In the genomic region with DNA sequence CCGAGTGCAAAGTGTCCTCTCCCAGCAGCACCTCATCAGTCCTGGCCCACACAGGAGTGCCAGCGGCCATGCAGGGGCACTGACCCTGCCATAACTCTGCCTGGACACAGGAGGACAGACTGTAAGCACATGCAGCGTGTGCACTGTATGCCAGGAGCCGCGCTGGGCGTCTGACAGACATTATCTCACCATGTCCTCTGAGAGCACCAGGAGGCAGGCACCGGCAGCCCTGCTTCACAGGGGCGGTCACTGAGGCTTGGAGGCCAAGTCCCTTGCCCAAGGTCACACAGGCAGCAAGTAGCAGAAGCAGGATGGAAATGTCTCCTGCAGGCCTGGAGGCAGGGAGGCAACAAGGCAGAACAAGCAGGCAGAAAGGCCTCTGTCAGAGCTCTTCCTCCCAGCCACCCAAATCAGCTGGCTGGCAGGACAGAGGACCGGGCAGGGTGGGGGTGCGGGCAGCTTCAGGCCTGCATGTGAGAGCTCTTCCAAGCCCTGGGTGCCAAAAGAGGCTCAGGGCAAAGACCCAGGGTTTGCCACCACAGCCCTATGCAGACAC, we compare ENCODE assay signal across 9 cellular contexts. TPM values are rescaled to one million over a fixed set of nuclear protein-coding genes. Genes with fewer than 3 reads are reported as not detected.
DNase-seq lines count a peak whose midpoint lies in the region; ATAC-seq and TF ChIP-seq lines count a peak whose summit lies in the region.
"Had no signal": no experiment of that assay in that cellular context is flagged by ENCODE, and none has a peak within 500 bp of the region (broad histone marks: within the 10 kb centered on the region; RNA-seq: fewer than 3 reads in every experiment).

No MANE protein-coding gene starts in this region.

- H3K4me1 ChIP-seq in colonic mucosa (peaks cover 70% of the 10 kb centered on the region), tibial artery (peaks cover 18 to 100% (median 95%) of the 10 kb centered on the region in 4 donors)

- peak overlapping the region; percentile 68 for H3K4me3 Mint-ChIP-seq in activated CD8-positive, alpha-beta memory T cell treated with anti-CD3 and anti-CD28 coated beads, Interleukin-2, amount 10 ng/mL, durations not matched to agents 7 days and 5 days

- H3K9ac ChIP-seq in colonic mucosa (ENCODE audit: low read depth in 2 of 2, low read length in 2 of 2), result peak overlapping the region; percentile 40 to 65

- TF ChIP-seq CTCF in colonic mucosa (IDR thresholded peaks at IDR 0.05), result no peak
- TF ChIP-seq CTCF in tibial artery (IDR thresholded peaks at IDR 0.05), result no peak
- TF ChIP-seq CTCF in GM13976 (IDR thresholded peaks at IDR 0.05; ENCODE audit: borderline replicate concordance, control extremely low read depth, extremely low read depth, insufficient read depth, missing control alignments), result no peak

- in situ Hi-C loops in GM13976 (cut with MboI; ENCODE audit: low sequenced_read_pairs, unreplicated experiment), result no loop called here

- H3K4me3 ChIP-seq in colonic mucosa (no peak overlapping the region), tibial artery (no peak overlapping the region)

- peaks cover 8% of the 10 kb centered on the region for H3K36me3 Mint-ChIP-seq in activated CD8-positive, alpha-beta memory T cell treated with anti-CD3 and anti-CD28 coated beads, Interleukin-2, amount 10 ng/mL, durations not matched to agents 7 days and 5 days

- intact Hi-C loops in colonic mucosa (cut with DNase I) (no loop called here), tibial artery (cut with DNase I; ENCODE audit: low total_unique reads) (no loop called here)

- no peaks in the 10 kb centered on the region for H3K27me3 Mint-ChIP-seq in activated CD8-positive, alpha-beta memory T cell treated with anti-CD3 and anti-CD28 coated beads, Interleukin-2, amount 10 ng/mL, durations not matched to agents 7 days and 5 days

- no peak for DNase-seq in activated CD8-positive, alpha-beta memory T cell treated with anti-CD3 and anti-CD28 coated beads, Interleukin-2, amount 10 ng/mL, durations not matched to agents 7 days and 5 days
- no peak for DNase-seq in activated CD8-positive, alpha-beta memory T cell treated with anti-CD3 and anti-CD28 coated beads for 24 hours
- DNase-seq in colonic mucosa, result no peak
- DNase-seq in midbrain (lab: John Stamatoyannopoulos, UW), result peak; percentile 72
- DNase-seq in tibial artery, result no peak
- DNase-seq in GM13976 (ENCODE audit: low spot score), result no peak
- DNase-seq: foreskin melanocyte had no signal

- peaks cover 95% of the 10 kb centered on the region for H3K4me1 Mint-ChIP-seq in activated CD8-positive, alpha-beta memory T cell treated with anti-CD3 and anti-CD28 coated beads, Interleukin-2, amount 10 ng/mL, durations not matched to agents 7 days and 5 days

- no peak for ATAC-seq in activated CD8-positive, alpha-beta memory T cell treated with anti-CD3 and anti-CD28 coated beads, Interleukin-2, amount 10 ng/mL, durations not matched to agents 7 days and 5 days
- ATAC-seq in GM18498 (IDR thresholded peaks at IDR 0.05; ENCODE audit: unreplicated experiment) (no peak), HG03520 (IDR thresholded peaks at IDR 0.05; ENCODE audit: unreplicated experiment) (no peak)

- H3K27me3 ChIP-seq in colonic mucosa, result no peaks in the 10 kb centered on the region
- H3K27me3 ChIP-seq in tibial artery, result no peaks in the 10 kb centered on the region

- H3K27ac Mint-ChIP-seq in activated CD8-positive, alpha-beta memory T cell treated with anti-CD3 and anti-CD28 coated beads, Interleukin-2, amount 10 ng/mL, durations not matched to agents 7 days and 5 days, result peak overlapping the region; percentile 90

- CTCF ChIA-PET in activated CD8-positive, alpha-beta memory T cell treated with anti-CD3 and anti-CD28 coated beads, Interleukin-2, amount 10 ng/mL, durations not matched to agents 7 days and 5 days (lab: Charles Lee), result interaction anchor here (0.6 to 7.6 kb wide), 5 partner anchors 17 to 74 kb away, joined by 3 to 47 read pairs (median 23); no protein-coding TSS in a partner anchor

- H3K36me3 ChIP-seq in colonic mucosa, result no peaks in the 10 kb centered on the region
- H3K36me3 ChIP-seq in tibial artery, result no peaks in the 10 kb centered on the region

- no peaks in the 10 kb centered on the region for H3K9me3 Mint-ChIP-seq in activated CD8-positive, alpha-beta memory T cell treated with anti-CD3 and anti-CD28 coated beads, Interleukin-2, amount 10 ng/mL, durations not matched to agents 7 days and 5 days (ENCODE audit: low read depth)

- H3K27ac ChIP-seq in colonic mucosa (peak overlapping the region; percentile 96), tibial artery (peak overlapping the region; percentile 94)

- H3K9me3 ChIP-seq in colonic mucosa, result no peaks in the 10 kb centered on the region
- H3K9me3 ChIP-seq in tibial artery, result no peaks in the 10 kb centered on the region

RNA-seq across cellular contexts. Expression of a gene that starts 8.4 kb away (rescaled TPM):
- total RNA-seq in activated CD8-positive, alpha-beta memory T cell treated with anti-CD3 and anti-CD28 coated beads, Interleukin-2, amount 10 ng/mL, durations not matched to agents 7 days and 5 days, result 100 to 1,000 TPM in 1 of 2 experiments, 10 to 100 TPM in 1; 60.8 to 116 TPM
- 10 to 100 TPM; 72.2 to 95.9 TPM for total RNA-seq in colonic mucosa

RNA-seq across cellular contexts. Expression of a gene that starts 34.7 kb away (rescaled TPM):
- total RNA-seq in activated CD8-positive, alpha-beta memory T cell treated with anti-CD3 and anti-CD28 coated beads, Interleukin-2, amount 10 ng/mL, durations not matched to agents 7 days and 5 days, result 10 to 100 TPM; 51.4 to 53.5 TPM
- 10 to 100 TPM; 25.7 to 38.9 TPM for total RNA-seq in colonic mucosa

RNA-seq across cellular contexts. Expression of a gene that starts 41.8 kb away (rescaled TPM):
- total RNA-seq in activated CD8-positive, alpha-beta memory T cell treated with anti-CD3 and anti-CD28 coated beads, Interleukin-2, amount 10 ng/mL, durations not matched to agents 7 days and 5 days, result 1 to 10 TPM; 1.8 to 2.6 TPM
- under 1 TPM; 0.85 to 0.89 TPM for total RNA-seq in colonic mucosa

RNA-seq across cellular contexts. Expression of a gene that starts 55.6 kb away (rescaled TPM):
- 10 to 100 TPM; 64.7 to 71.4 TPM for total RNA-seq in activated CD8-positive, alpha-beta memory T cell treated with anti-CD3 and anti-CD28 coated beads, Interleukin-2, amount 10 ng/mL, durations not matched to agents 7 days and 5 days
- total RNA-seq in colonic mucosa, result 10 to 100 TPM; 25.4 to 66.5 TPM
